ENCODE assay signal across 8 cellular contexts in genomic region chr22:41446639-41447434, GRCh38. TPM values are rescaled to one million over a fixed set of nuclear protein-coding genes. Genes with fewer than 3 reads are reported as not detected.
A peak's percentile ranks its signal among the peaks of the same experiment; 100 is the strongest.
DNase-seq lines count a peak whose midpoint lies in the region; ATAC-seq, FAIRE-seq and TF ChIP-seq lines count a peak whose summit lies in the region.

TSS of gene TOB2 (minus strand) at chr22:41446801. CDS start at chr22:41437345, 9,456 bp downstream.

- no peak for TF ChIP-seq CTCF in WI38 (IDR thresholded peaks at IDR 0.05; ENCODE audit: low read depth, low read length)
- no peak for TF ChIP-seq CTCF in bronchial epithelial cell (IDR thresholded peaks at IDR 0.05; ENCODE audit: insufficient read depth, low read length, severe bottlenecking)

- H3K27me3 ChIP-seq in bronchial epithelial cell (ENCODE audit: control insufficient read depth, insufficient read depth, low read length) (no peaks in the 10 kb centered on the region), small intestine (ENCODE audit: control insufficient read depth in 2 of 2, insufficient read depth in 2 of 2, low read length in 2 of 2) (no peaks in the 10 kb centered on the region)

- FAIRE-seq in bronchial epithelial cell (lab: Jason Lieb, UNC) (no peak), small intestine (lab: Jason Lieb, UNC) (no peak)

- H3K4me3 ChIP-seq in WI38 (ENCODE audit: low read depth, low read length) (peak within 1 kb of the TSS; percentile 85), bronchial epithelial cell (ENCODE audit: low read depth, low read length) (peak within 1 kb of the TSS; percentile 96), small intestine (ENCODE audit: low read depth in 1 of 2, low read length in 2 of 2) (peak within 1 kb of the TSS; percentile 90 to 97)

- H3K27ac ChIP-seq in small intestine (ENCODE audit: low read depth in 1 of 2, low read length in 1 of 2), result peak within 1 kb of the TSS; percentile 95 to 100

- no peaks in the 10 kb centered on the region for H3K4me1 ChIP-seq in small intestine (ENCODE audit: control insufficient read depth in 2 of 2, insufficient read depth in 1 of 2, low read depth in 1 of 2, low read length in 1 of 2)

- 0 to 1% (median 0%) methylated on average over 70 to 85 of the region's 85 CpGs for WGBS in small intestine, 3 donors

- peaks cover 6% of the 10 kb centered on the region for H3K36me3 ChIP-seq in bronchial epithelial cell (ENCODE audit: control insufficient read depth, insufficient read depth, low read length)
- peaks cover 0 to 2% of the 10 kb centered on the region in 2 donors for H3K36me3 ChIP-seq in small intestine (ENCODE audit: control insufficient read depth in 2 of 2, insufficient read depth in 2 of 2, low read length in 2 of 2)

- ATAC-seq in GM18502 (IDR thresholded peaks at IDR 0.05; ENCODE audit: poor library complexity, unreplicated experiment) (peak; percentile 42), HG03108 (IDR thresholded peaks at IDR 0.05; ENCODE audit: unreplicated experiment) (peak; percentile 49), GM21723 (IDR thresholded peaks at IDR 0.05; ENCODE audit: unreplicated experiment) (no peak)

- DNase-seq in NCI-H226 (peak; percentile 75), bronchial epithelial cell (ENCODE audit: low read depth) (peak; percentile 78), iPS-NIHi11 (ENCODE audit: low spot score) (peak; percentile 77), small intestine (peak; percentile 95)

- H3K9me3 ChIP-seq in small intestine (ENCODE audit: control insufficient read depth, low read depth), result no peaks in the 10 kb centered on the region

RNA-seq across cellular contexts. Expression of gene TOB2, which starts in this region (rescaled TPM):
- 6.3 and 11.9 TPM in 2 replicates for total RNA-seq in bronchial epithelial cell
- 10 to 100 TPM; 15.1 to 29.8 (median 23.3) TPM for polyA plus RNA-seq in small intestine
